1 cellular context compared by ENCODE assay signal in the genomic region with DNA sequence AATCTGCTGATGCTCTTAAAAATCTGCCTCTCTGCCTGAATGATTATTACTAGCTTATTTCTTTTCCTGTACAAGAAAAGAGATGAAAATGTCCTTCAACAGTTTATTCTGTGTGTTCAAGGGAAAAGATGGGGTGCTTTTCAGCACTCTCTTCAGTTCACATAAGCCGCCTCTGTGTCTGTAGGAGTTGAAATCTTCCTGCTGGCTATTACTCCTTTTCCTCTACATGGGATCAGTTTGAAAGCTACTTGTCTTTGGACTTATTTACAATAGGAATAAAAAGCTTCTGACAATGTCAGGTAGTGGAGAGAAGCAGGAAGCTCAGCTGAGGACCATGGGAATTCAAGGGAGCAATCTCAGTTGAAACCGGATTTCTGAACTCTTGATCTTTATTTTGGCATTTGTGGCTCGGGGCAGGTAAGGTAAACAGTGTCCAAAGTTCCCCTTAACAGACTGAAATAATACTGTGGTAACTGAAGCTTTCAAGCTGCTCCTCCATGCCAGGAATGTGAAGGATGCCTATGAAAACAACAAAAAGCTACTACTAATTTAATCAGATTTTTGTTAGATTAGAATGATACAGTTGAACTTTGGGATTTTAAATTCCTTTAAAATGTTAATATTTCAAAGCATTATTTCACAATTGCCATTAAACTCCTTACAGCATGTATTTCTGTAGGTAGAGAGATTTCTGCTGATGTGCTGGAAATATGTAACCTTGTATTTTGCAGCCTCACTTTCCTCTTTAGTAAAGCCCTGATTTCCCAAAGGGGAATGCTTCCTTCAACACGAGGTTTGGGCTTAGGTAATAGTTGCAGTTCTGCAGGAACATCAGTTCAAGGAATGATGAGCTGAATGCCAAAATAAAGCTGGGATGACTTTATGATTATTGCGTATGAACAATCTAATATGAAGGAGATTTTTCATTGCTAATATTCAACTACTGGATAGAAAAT.
A peak's percentile ranks its signal among the peaks of the same experiment; 100 is the strongest.
TF ChIP-seq lines count a peak whose summit lies in the region.

No MANE protein-coding gene starts in this region.

TF ChIP-seq in HepG2, 621 proteins besides CTCF, POLR2A, EP300 and RAD21 (continued from another document and continues in another):
- TF ChIP-seq ZNF512 (CRISPR knock-in tag; IDR thresholded peaks at IDR 0.05) (no peak), ZNF335 (CRISPR knock-in tag; IDR thresholded peaks at IDR 0.05) (no peak), HNRNPLL (IDR thresholded peaks at IDR 0.05; ENCODE audit: low read depth, low read length, poor library complexity, severe bottlenecking) (no peak), ZBTB25 (CRISPR knock-in tag; IDR thresholded peaks at IDR 0.05) (no peak), GZF1 (CRISPR knock-in tag; IDR thresholded peaks at IDR 0.05) (no peak), ZNF567 (CRISPR knock-in tag; IDR thresholded peaks at IDR 0.05; ENCODE audit: borderline replicate concordance) (no peak), ELF4 (CRISPR knock-in tag; IDR thresholded peaks at IDR 0.05; ENCODE audit: borderline replicate concordance) (no peak), HNRNPK (IDR thresholded peaks at IDR 0.05; ENCODE audit: low read depth, low read length, poor library complexity, severe bottlenecking) (no peak), MYC (CRISPR knock-in tag; IDR thresholded peaks at IDR 0.05; ENCODE audit: borderline replicate concordance) (no peak), ZNF432 (CRISPR knock-in tag; IDR thresholded peaks at IDR 0.05; ENCODE audit: borderline replicate concordance) (no peak), SP140L (CRISPR knock-in tag; IDR thresholded peaks at IDR 0.05; ENCODE audit: borderline replicate concordance) (no peak), HMG20B (CRISPR knock-in tag; conservative IDR thresholded peaks at IDR 0.05) (peak; percentile 58; the same call in 1 of the 2 replicates), ZNF576 (CRISPR knock-in tag; IDR thresholded peaks at IDR 0.05) (no peak), ZNF724P (CRISPR knock-in tag; IDR thresholded peaks at IDR 0.05; ENCODE audit: borderline replicate concordance) (no peak), ZNF557 (CRISPR knock-in tag; IDR thresholded peaks at IDR 0.05) (no peak), KLF13 (CRISPR knock-in tag; IDR thresholded peaks at IDR 0.05) (no peak), MAFG (CRISPR knock-in tag; IDR thresholded peaks at IDR 0.05) (no peak), AHDC1 (CRISPR knock-in tag; IDR thresholded peaks at IDR 0.05; ENCODE audit: borderline replicate concordance) (peak; percentile 96), ZNF556 (CRISPR knock-in tag; IDR thresholded peaks at IDR 0.05; ENCODE audit: borderline replicate concordance) (no peak), JARID2 (CRISPR knock-in tag; IDR thresholded peaks at IDR 0.05; ENCODE audit: insufficient replicate concordance) (no peak), CBX5 (CRISPR knock-in tag; IDR thresholded peaks at IDR 0.05; ENCODE audit: borderline replicate concordance) (no peak), KAT2B (IDR thresholded peaks at IDR 0.05; ENCODE audit: borderline replicate concordance, low read depth, low read length) (no peak), HMG20A (CRISPR knock-in tag; IDR thresholded peaks at IDR 0.05; ENCODE audit: borderline replicate concordance) (peak; percentile 73; the same call in 1 of the 2 replicates), YY1 (IDR thresholded peaks at IDR 0.05; ENCODE audit: insufficient read depth, insufficient replicate concordance, low read depth, low read length) (no peak), YEATS4 (CRISPR knock-in tag; IDR thresholded peaks at IDR 0.05; ENCODE audit: borderline replicate concordance) (peak; percentile 61; the same call in 1 of the 2 replicates), STAT6 (CRISPR knock-in tag; IDR thresholded peaks at IDR 0.05; ENCODE audit: borderline replicate concordance) (no peak), ZNF816 (CRISPR knock-in tag; IDR thresholded peaks at IDR 0.05; ENCODE audit: borderline replicate concordance) (peak; percentile 59; the same call in 1 of the 2 replicates), RFX1 (IDR thresholded peaks at IDR 0.05) (no peak), SAFB2 (CRISPR knock-in tag; IDR thresholded peaks at IDR 0.05; ENCODE audit: borderline replicate concordance, low read depth) (no peak), ZFP91 (CRISPR knock-in tag; IDR thresholded peaks at IDR 0.05; ENCODE audit: borderline replicate concordance) (no peak), ZNF616 (CRISPR knock-in tag; IDR thresholded peaks at IDR 0.05; ENCODE audit: low read depth) (no peak), ZFP37 (CRISPR knock-in tag; IDR thresholded peaks at IDR 0.05; ENCODE audit: borderline replicate concordance) (no peak), THYN1 (CRISPR knock-in tag; IDR thresholded peaks at IDR 0.05; ENCODE audit: borderline replicate concordance, low read depth) (no peak)
- TF ChIP-seq, protein P1, sequence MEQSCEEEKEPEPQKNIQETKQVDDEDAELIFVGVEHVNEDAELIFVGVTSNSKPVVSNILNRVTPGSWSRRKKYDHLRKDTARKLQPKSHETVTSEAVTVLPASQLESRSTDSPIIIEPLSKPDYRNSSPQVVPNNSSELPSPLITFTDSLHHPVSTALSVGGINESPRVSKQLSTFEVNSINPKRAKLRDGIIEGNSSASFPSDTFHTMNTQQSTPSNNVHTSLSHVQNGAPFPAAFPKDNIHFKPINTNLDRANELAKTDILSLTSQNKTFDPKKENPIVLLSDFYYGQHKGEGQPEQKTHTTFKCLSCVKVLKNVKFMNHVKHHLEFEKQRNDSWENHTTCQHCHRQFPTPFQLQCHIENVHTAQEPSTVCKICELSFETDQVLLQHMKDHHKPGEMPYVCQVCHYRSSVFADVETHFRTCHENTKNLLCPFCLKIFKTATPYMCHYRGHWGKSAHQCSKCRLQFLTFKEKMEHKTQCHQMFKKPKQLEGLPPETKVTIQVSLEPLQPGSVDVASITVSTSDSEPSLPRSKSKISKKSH (CRISPR knock-in tag; IDR thresholded peaks at IDR 0.05; ENCODE audit: borderline replicate concordance): no peak
- TF ChIP-seq, protein P2, sequence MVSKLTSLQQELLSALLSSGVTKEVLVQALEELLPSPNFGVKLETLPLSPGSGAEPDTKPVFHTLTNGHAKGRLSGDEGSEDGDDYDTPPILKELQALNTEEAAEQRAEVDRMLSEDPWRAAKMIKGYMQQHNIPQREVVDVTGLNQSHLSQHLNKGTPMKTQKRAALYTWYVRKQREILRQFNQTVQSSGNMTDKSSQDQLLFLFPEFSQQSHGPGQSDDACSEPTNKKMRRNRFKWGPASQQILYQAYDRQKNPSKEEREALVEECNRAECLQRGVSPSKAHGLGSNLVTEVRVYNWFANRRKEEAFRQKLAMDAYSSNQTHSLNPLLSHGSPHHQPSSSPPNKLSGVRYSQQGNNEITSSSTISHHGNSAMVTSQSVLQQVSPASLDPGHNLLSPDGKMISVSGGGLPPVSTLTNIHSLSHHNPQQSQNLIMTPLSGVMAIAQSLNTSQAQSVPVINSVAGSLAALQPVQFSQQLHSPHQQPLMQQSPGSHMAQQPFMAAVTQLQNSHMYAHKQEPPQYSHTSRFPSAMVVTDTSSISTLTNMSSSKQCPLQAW (CRISPR knock-in tag; IDR thresholded peaks at IDR 0.05): 0 out of 2 replicates have a peak, but pooled peaks have one; percentile 18
- TF ChIP-seq, protein P3, sequence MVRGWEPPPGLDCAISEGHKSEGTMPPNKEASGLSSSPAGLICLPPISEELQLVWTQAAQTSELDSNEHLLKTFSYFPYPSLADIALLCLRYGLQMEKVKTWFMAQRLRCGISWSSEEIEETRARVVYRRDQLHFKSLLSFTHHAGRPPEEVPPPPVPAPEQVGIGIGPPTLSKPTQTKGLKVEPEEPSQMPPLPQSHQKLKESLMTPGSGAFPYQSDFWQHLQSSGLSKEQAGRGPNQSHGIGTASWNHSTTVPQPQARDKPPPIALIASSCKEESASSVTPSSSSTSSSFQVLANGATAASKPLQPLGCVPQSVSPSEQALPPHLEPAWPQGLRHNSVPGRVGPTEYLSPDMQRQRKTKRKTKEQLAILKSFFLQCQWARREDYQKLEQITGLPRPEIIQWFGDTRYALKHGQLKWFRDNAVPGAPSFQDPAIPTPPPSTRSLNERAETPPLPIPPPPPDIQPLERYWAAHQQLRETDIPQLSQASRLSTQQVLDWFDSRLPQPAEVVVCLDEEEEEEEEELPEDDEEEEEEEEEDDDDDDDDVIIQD (CRISPR knock-in tag; IDR thresholded peaks at IDR 0.05; ENCODE audit: low read depth): peak; percentile 91
